In genomic region chr14:75497191-75497590, GRCh38 we compare ENCODE assay signal across 1 cellular context.
TF ChIP-seq lines count a peak whose summit lies in the region.

No MANE protein-coding gene starts in this region.

TF ChIP-seq in K562, 482 proteins besides CTCF, POLR2A, EP300 and RAD21 (continued from another document):
- TF ChIP-seq, protein P1, sequence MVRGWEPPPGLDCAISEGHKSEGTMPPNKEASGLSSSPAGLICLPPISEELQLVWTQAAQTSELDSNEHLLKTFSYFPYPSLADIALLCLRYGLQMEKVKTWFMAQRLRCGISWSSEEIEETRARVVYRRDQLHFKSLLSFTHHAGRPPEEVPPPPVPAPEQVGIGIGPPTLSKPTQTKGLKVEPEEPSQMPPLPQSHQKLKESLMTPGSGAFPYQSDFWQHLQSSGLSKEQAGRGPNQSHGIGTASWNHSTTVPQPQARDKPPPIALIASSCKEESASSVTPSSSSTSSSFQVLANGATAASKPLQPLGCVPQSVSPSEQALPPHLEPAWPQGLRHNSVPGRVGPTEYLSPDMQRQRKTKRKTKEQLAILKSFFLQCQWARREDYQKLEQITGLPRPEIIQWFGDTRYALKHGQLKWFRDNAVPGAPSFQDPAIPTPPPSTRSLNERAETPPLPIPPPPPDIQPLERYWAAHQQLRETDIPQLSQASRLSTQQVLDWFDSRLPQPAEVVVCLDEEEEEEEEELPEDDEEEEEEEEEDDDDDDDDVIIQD (CRISPR knock-in tag; IDR thresholded peaks at IDR 0.05) = no peak
- TF ChIP-seq CBFA2T2 (conservative IDR thresholded peaks at IDR 0.05) = no peak
- TF ChIP-seq ZNF311 (CRISPR knock-in tag; IDR thresholded peaks at IDR 0.05) = no peak
- TF ChIP-seq GATAD2B (IDR thresholded peaks at IDR 0.05; ENCODE audit: borderline replicate concordance) = no peak
- no peak for TF ChIP-seq PURB (CRISPR knock-in tag; IDR thresholded peaks at IDR 0.05; ENCODE audit: low read depth)
- no peak for TF ChIP-seq EZH2 (IDR thresholded peaks at IDR 0.05; ENCODE audit: borderline replicate concordance, low read depth, low read length)
- TF ChIP-seq, protein P2, sequence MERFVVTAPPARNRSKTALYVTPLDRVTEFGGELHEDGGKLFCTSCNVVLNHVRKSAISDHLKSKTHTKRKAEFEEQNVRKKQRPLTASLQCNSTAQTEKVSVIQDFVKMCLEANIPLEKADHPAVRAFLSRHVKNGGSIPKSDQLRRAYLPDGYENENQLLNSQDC (CRISPR knock-in tag; IDR thresholded peaks at IDR 0.05) = no peak
- TF ChIP-seq FOXP4 (CRISPR knock-in tag; IDR thresholded peaks at IDR 0.05; ENCODE audit: borderline replicate concordance) = no peak
- TF ChIP-seq TFAM (CRISPR knock-in tag; conservative IDR thresholded peaks at IDR 0.05) = no peak
